In genomic region chr11:116750070-116750718, GRCh38 we compare ENCODE assay signal across 17 cellular contexts. TPM values are rescaled to one million over a fixed set of nuclear protein-coding genes. Genes with fewer than 3 reads are reported as not detected.
A peak's percentile ranks its signal among the peaks of the same experiment; 100 is the strongest.
DNase-seq lines count a peak whose midpoint lies in the region; ATAC-seq and TF ChIP-seq lines count a peak whose summit lies in the region.
"Had no signal": no experiment of that assay in that cellular context is flagged by ENCODE, and none has a peak within 500 bp of the region (broad histone marks: within the 10 kb centered on the region; RNA-seq: fewer than 3 reads in every experiment).

No MANE protein-coding gene starts in this region.

- H3K36me3 ChIP-seq in lower lobe of right lung (peaks cover 98% of the 10 kb centered on the region), adrenal gland (replicated peaks in 1 of 2) (peaks cover 0 to 39% of the 10 kb centered on the region in 2 donors)

- H3K27ac ChIP-seq in lower lobe of right lung = no peak overlapping the region
- no peak overlapping the region for H3K27ac ChIP-seq in adrenal gland
- no peak overlapping the region for H3K27ac ChIP-seq in caudate nucleus (ENCODE audit: low read depth, low read length)
- H3K27ac ChIP-seq: BLaER1 treated with 17β-estradiol and CSF1 and Interleukin-3, amounts not matched to agents 10 nM and 100 nM had no signal

- H3K9me3 ChIP-seq in lower lobe of right lung = no peaks in the 10 kb centered on the region
- no peaks in the 10 kb centered on the region for H3K9me3 ChIP-seq in adrenal gland (replicated peaks in 1 of 3)
- H3K9me3 ChIP-seq: BLaER1 treated with 17β-estradiol and CSF1 and Interleukin-3, amounts not matched to agents 10 nM and 100 nM had no signal

- intact Hi-C loops in lower lobe of right lung (cut with DNase I) (no loop called here), adrenal gland (cut with DNase I) (no loop called here)

- TF ChIP-seq CTCF in NB4 (IDR thresholded peaks at IDR 0.05; ENCODE audit: low read depth, low read length) (no peak), lower lobe of right lung (IDR thresholded peaks at IDR 0.05) (no peak), adrenal gland (IDR thresholded peaks at IDR 0.05) (no peak)

- ATAC-seq in lower lobe of right lung = peak; percentile 23 to 26
- ATAC-seq: CD8-positive, alpha-beta T cell had no signal

- no peaks in the 10 kb centered on the region for H3K4me1 ChIP-seq in lower lobe of right lung
- H3K4me1 ChIP-seq in adrenal gland (replicated peaks in 1 of 2) = no peaks in the 10 kb centered on the region

- TF ChIP-seq POLR2A in NB4 (IDR thresholded peaks at IDR 0.05; ENCODE audit: extremely low read depth, insufficient read length) (no peak), adrenal gland (IDR thresholded peaks at IDR 0.05) (no peak)

- DNase-seq in SKM-1 treated with dmso at 0.1 percent for 144 hours (lab: John Stamatoyannopoulos, UW; ENCODE audit: unreplicated experiment) (peak; percentile 7), SKM-1 (lab: John Stamatoyannopoulos, UW; ENCODE audit: unreplicated experiment) (no peak), NB4 (ENCODE audit: low read depth) (peak; percentile 21), lower lobe of right lung (no peak), adrenal gland (no peak), NCI-H146 (lab: John Stamatoyannopoulos, UW) (no peak), caudate nucleus (lab: John Stamatoyannopoulos, UW) (no peak)
- DNase-seq: 8988T; ACHN; CD8-positive, alpha-beta T cell; COR-L47; DMS153; DMS79 treated with DMSO at 0.1 percent for 48 hours; EL; GOT3; H9 had no signal

- WGBS in adrenal gland, 4 donors = 84 to 91% (median 87%) methylated on average over 2 of the region's 2 CpGs

- no peak overlapping the region for H3K4me3 ChIP-seq in NB4 (ENCODE audit: low read depth, low read length)
- H3K4me3 ChIP-seq in lower lobe of right lung = no peak overlapping the region
- H3K4me3 ChIP-seq in adrenal gland = no peak overlapping the region
- H3K4me3 ChIP-seq: BLaER1 treated with 17β-estradiol and CSF1 and Interleukin-3, amounts not matched to agents 10 nM and 100 nM had no signal

- H3K27me3 ChIP-seq in lower lobe of right lung (ENCODE audit: low read depth) (no peaks in the 10 kb centered on the region), adrenal gland (no peaks in the 10 kb centered on the region)
- H3K27me3 ChIP-seq: BLaER1 treated with 17β-estradiol and CSF1 and Interleukin-3, amounts not matched to agents 10 nM and 100 nM had no signal

RNA-seq across cellular contexts. Expression of gene BUD13, which starts 22.6 kb away (rescaled TPM):
- 15.8 TPM for total RNA-seq in lower lobe of right lung
- 10 to 100 TPM in 5 of 8 donors, 1 to 10 TPM in 3; 7.5 to 20.4 (median 10.6) TPM for total RNA-seq in adrenal gland
- 10 to 100 TPM; 11.1 to 14.3 (median 12.5) TPM for polyA plus RNA-seq in adrenal gland

RNA-seq across cellular contexts. Expression of gene ZPR1, which starts 37.6 kb away (rescaled TPM):
- total RNA-seq in lower lobe of right lung (35.4 TPM), adrenal gland (10 to 100 TPM; 10.8 to 61.8 (median 28.1) TPM)
- polyA plus RNA-seq in adrenal gland = 10 to 100 TPM; 10.5 to 63.6 (median 11.0) TPM

RNA-seq across cellular contexts. Expression of gene APOA5, which starts 41.5 kb away (rescaled TPM):
- total RNA-seq in lower lobe of right lung (0.41 TPM), adrenal gland (under 1 TPM in 2 of 8 donors, not detected in 6; 0.11 to 0.54 TPM)
- polyA plus RNA-seq in adrenal gland = not detected
- total RNA-seq: CD8-positive, alpha-beta T cell had no signal

Comparison
In these comparisons a context has a peak if more than half of its experiments do, and no peak if none do; other contexts are left out.
1. DNase-seq: peak in SKM-1 treated with dmso at 0.1 percent for 144 hours (single experiment) and NB4 (single experiment); none in SKM-1 (single experiment), lower lobe of right lung (single experiment), adrenal gland (0 of 7), NCI-H146 (single experiment) and caudate nucleus (0 of 61).